12 cellular contexts compared by ENCODE assay signal in the genomic region with DNA sequence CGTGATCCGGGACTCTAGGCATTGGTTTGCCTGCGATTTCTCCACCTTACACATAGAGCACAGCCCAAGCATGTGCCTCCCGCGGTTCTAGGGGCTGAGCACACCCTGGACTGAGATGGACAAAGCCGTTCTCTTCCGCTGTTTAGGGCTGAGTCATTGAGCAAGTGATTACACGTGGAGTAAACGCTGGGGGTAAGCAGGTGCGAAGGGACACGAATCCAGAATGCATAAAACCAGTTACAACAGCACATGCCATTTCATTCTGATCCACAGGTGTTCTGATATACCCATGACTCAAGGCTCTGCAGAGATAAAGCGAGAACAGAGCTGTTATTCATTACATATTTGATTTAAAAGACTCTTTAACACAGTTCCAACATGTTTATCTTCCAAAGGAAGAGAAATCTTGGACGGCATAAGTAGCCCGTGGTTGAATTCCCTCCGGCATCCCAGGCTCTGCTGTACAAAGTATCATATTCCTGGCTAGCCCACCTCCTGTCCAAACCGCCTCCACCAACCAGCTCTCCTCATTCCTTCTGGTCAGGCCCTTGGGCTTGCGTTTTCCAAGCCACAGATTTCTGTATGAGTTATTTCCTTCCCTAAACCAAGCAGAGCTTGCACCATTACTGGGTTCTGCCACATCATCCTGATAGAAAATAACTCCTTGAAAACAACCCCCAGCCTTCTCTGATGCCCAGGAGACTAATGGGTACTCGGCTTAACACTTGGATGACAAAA.
DNase-seq lines count a peak whose midpoint lies in the region; ATAC-seq and TF ChIP-seq lines count a peak whose summit lies in the region.
"Had no signal": no experiment of that assay in that cellular context is flagged by ENCODE, and none has a peak within 500 bp of the region (broad histone marks: within the 10 kb centered on the region; RNA-seq: fewer than 3 reads in every experiment).

No MANE protein-coding gene starts in this region.

- TF ChIP-seq CTCF in AG10803 (conservative IDR thresholded peaks at IDR 0.05; ENCODE audit: low read length), result no peak
- no peak for TF ChIP-seq CTCF in NB4 (IDR thresholded peaks at IDR 0.05; ENCODE audit: low read depth, low read length)
- no peak for TF ChIP-seq CTCF in epithelial cell of esophagus (IDR thresholded peaks at IDR 0.05; ENCODE audit: insufficient read depth, low read depth, low read length, missing control alignments)
- TF ChIP-seq CTCF in nephron (IDR thresholded peaks at IDR 0.05; ENCODE audit: unreplicated experiment in 3 of 3), result no peak

- DNase-seq in AG10803 (ENCODE audit: low read depth) (peak; percentile 54), NB4 (ENCODE audit: low read depth) (peak; percentile 47), epithelial cell of esophagus (ENCODE audit: low read depth) (peak; percentile 89), NCI-H1436 treated with DMSO at 0.1 percent for 48 hours (lab: John Stamatoyannopoulos, UW) (no peak), SW 1271 (lab: John Stamatoyannopoulos, UW) (no peak)
- DNase-seq: activated CD4-positive, alpha-beta T cell treated with anti-CD3 and anti-CD28 coated beads, Interleukin-2, amount 10 ng/mL, durations not matched to agents 7 days and 5 days; activated naive CD4-positive, alpha-beta T cell treated with anti-CD3 and anti-CD28 coated beads, Interleukin-2, amount 10 ng/mL, durations not matched to agents 7 days and 5 days; CD4-positive, CD25-positive, alpha-beta regulatory T cell; NCI-H2081 treated with DMSO at 0.1 percent for 48 hours had no signal

- H3K9me3 Mint-ChIP-seq in nephron, result peaks cover 1% of the 10 kb centered on the region
- H3K9me3 Mint-ChIP-seq: activated CD4-positive, alpha-beta T cell treated with anti-CD3 and anti-CD28 coated beads, Interleukin-2, amount 10 ng/mL, durations not matched to agents 7 days and 5 days; activated naive CD4-positive, alpha-beta T cell treated with anti-CD3 and anti-CD28 coated beads, Interleukin-2, amount 10 ng/mL, durations not matched to agents 7 days and 5 days had no signal

- peaks cover 25% of the 10 kb centered on the region for H3K4me1 Mint-ChIP-seq in nephron
- H3K4me1 Mint-ChIP-seq: activated CD4-positive, alpha-beta T cell treated with anti-CD3 and anti-CD28 coated beads, Interleukin-2, amount 10 ng/mL, durations not matched to agents 7 days and 5 days; activated naive CD4-positive, alpha-beta T cell treated with anti-CD3 and anti-CD28 coated beads, Interleukin-2, amount 10 ng/mL, durations not matched to agents 7 days and 5 days; CD4-positive, CD25-positive, alpha-beta regulatory T cell had no signal

- H3K4me3 ChIP-seq in AG10803 (ENCODE audit: low read length) (no peak overlapping the region), NB4 (ENCODE audit: low read depth, low read length) (no peak overlapping the region), epithelial cell of esophagus (ENCODE audit: low read length) (no peak overlapping the region)

- no peak for TF ChIP-seq POLR2A in NB4 (IDR thresholded peaks at IDR 0.05; ENCODE audit: extremely low read depth, insufficient read length)

- H3K4me3 Mint-ChIP-seq in nephron, result no peak overlapping the region
- H3K4me3 Mint-ChIP-seq: activated CD4-positive, alpha-beta T cell treated with anti-CD3 and anti-CD28 coated beads, Interleukin-2, amount 10 ng/mL, durations not matched to agents 7 days and 5 days; activated naive CD4-positive, alpha-beta T cell treated with anti-CD3 and anti-CD28 coated beads, Interleukin-2, amount 10 ng/mL, durations not matched to agents 7 days and 5 days; CD4-positive, CD25-positive, alpha-beta regulatory T cell had no signal

- no peaks in the 10 kb centered on the region for H3K36me3 Mint-ChIP-seq in nephron (ENCODE audit: low read depth)
- H3K36me3 Mint-ChIP-seq: activated naive CD4-positive, alpha-beta T cell treated with anti-CD3 and anti-CD28 coated beads, Interleukin-2, amount 10 ng/mL, durations not matched to agents 7 days and 5 days; CD4-positive, CD25-positive, alpha-beta regulatory T cell had no signal

- H3K27me3 Mint-ChIP-seq in nephron (ENCODE audit: low read depth), result peaks cover 4% of the 10 kb centered on the region
- H3K27me3 Mint-ChIP-seq: activated naive CD4-positive, alpha-beta T cell treated with anti-CD3 and anti-CD28 coated beads, Interleukin-2, amount 10 ng/mL, durations not matched to agents 7 days and 5 days had no signal

- ATAC-seq in GM21528 (IDR thresholded peaks at IDR 0.05; ENCODE audit: low FRiP score, unreplicated experiment) (no peak), HG02759 (IDR thresholded peaks at IDR 0.05; ENCODE audit: unreplicated experiment) (no peak)

- peak overlapping the region in 2 of 3 experiments; percentile 55 to 75 for H3K27ac Mint-ChIP-seq in nephron
- H3K27ac Mint-ChIP-seq: activated CD4-positive, alpha-beta T cell treated with anti-CD3 and anti-CD28 coated beads, Interleukin-2, amount 10 ng/mL, durations not matched to agents 7 days and 5 days; activated naive CD4-positive, alpha-beta T cell treated with anti-CD3 and anti-CD28 coated beads, Interleukin-2, amount 10 ng/mL, durations not matched to agents 7 days and 5 days had no signal

Comparison
In these comparisons a context has a peak if more than half of its experiments do, and no peak if none do; other contexts are left out.
1. DNase-seq: peak in AG10803 (single experiment), NB4 (single experiment) and epithelial cell of esophagus (single experiment); none in NCI-H1436 treated with DMSO at 0.1 percent for 48 hours (single experiment) and SW 1271 (0 of 2).